ENCODE assay signal across 18 cellular contexts in genomic region chr9:11933926-11934325, GRCh38.
DNase-seq lines count a peak whose midpoint lies in the region; ATAC-seq and TF ChIP-seq lines count a peak whose summit lies in the region.
"Had no signal": no experiment of that assay in that cellular context is flagged by ENCODE, and none has a peak within 500 bp of the region (broad histone marks: within the 10 kb centered on the region; RNA-seq: fewer than 3 reads in every experiment).

No MANE protein-coding gene starts in this region.

- H3K9me3 ChIP-seq in transverse colon, result no peaks in the 10 kb centered on the region
- H3K9me3 ChIP-seq: uterus had no signal

- no peak for TF ChIP-seq EP300 in transverse colon (IDR thresholded peaks at IDR 0.05; ENCODE audit: low read depth)

- no peaks in the 10 kb centered on the region for H3K4me1 ChIP-seq in transverse colon
- H3K4me1 ChIP-seq: uterus had no signal

- in situ Hi-C loops in transverse colon (cut with MboI; ENCODE audit: low pct_ligation_motif_present in 1 of 4, low pct_unique_long_range_greater_than_20kb in 1 of 4, low sequenced_read_pairs in 3 of 4), result loop anchor here in 1 of 4 donors (25.0 kb wide), 1 partner anchor 97 kb away; no protein-coding TSS in a partner anchor

- H3K4me3 ChIP-seq in fibroblast of the aortic adventitia (ENCODE audit: low read depth, low read length) (no peak overlapping the region), transverse colon (no peak overlapping the region)
- H3K4me3 ChIP-seq: uterus had no signal

- H3K4me1 Mint-ChIP-seq in WTC11, result no peaks in the 10 kb centered on the region
- H3K4me1 Mint-ChIP-seq: activated naive CD4-positive, alpha-beta T cell treated with anti-CD3 and anti-CD28 coated beads, Interleukin-2, amount 10 ng/mL, durations not matched to agents 7 days and 5 days; B cell; neural crest cell; T-helper 17 cell had no signal

- H3K9me3 Mint-ChIP-seq in WTC11, result no peaks in the 10 kb centered on the region
- H3K9me3 Mint-ChIP-seq: neural crest cell had no signal

- H3K27me3 ChIP-seq in transverse colon, result no peaks in the 10 kb centered on the region
- H3K27me3 ChIP-seq: uterus had no signal

- no peak for TF ChIP-seq POLR2A in transverse colon (IDR thresholded peaks at IDR 0.05)

- H3K36me3 Mint-ChIP-seq in WTC11, result no peaks in the 10 kb centered on the region
- H3K36me3 Mint-ChIP-seq: activated naive CD4-positive, alpha-beta T cell treated with anti-CD3 and anti-CD28 coated beads, Interleukin-2, amount 10 ng/mL, durations not matched to agents 7 days and 5 days had no signal

- TF ChIP-seq CTCF in 22Rv1 (IDR thresholded peaks at IDR 0.05), result no peak
- TF ChIP-seq CTCF in RWPE1 (conservative IDR thresholded peaks at IDR 0.05; ENCODE audit: low read depth), result no peak
- no peak for TF ChIP-seq CTCF in fibroblast of the aortic adventitia (IDR thresholded peaks at IDR 0.05; ENCODE audit: insufficient read depth, low read length)
- TF ChIP-seq CTCF in transverse colon (IDR thresholded peaks at IDR 0.05), result no peak
- no peak for TF ChIP-seq CTCF in WTC11 (IDR thresholded peaks at IDR 0.05)

- CTCF ChIA-PET in RWPE1 (lab: Yijun Ruan, JAX) (interaction anchor here (0.6 kb wide), 1 partner anchor 835 kb away, joined by 3 read pairs; no protein-coding TSS in a partner anchor), WTC11 (lab: Charles Lee) (no interaction called here)

- peak; percentile 18 for DNase-seq in H4 (ENCODE audit: low spot score)
- DNase-seq in RWPE1 (ENCODE audit: low spot score), result peak; percentile 31
- peak; percentile 95 for DNase-seq in fibroblast of the aortic adventitia (ENCODE audit: low read depth)
- DNase-seq in transverse colon, result no peak
- DNase-seq in WTC11 (ENCODE audit: low spot score), result no peak
- DNase-seq in central memory CD4-positive, alpha-beta T cell, result no peak
- DNase-seq: activated CD4-positive, alpha-beta T cell treated with anti-CD3 and anti-CD28 coated beads, Interleukin-2, amount 50 U/mL, for 48 hours; activated naive CD4-positive, alpha-beta T cell treated with anti-CD3 and anti-CD28 coated beads, Interleukin-2, amount 10 ng/mL, durations not matched to agents 7 days and 5 days; GDM1; left ventricle myocardium superior; NCI-H1105; T-helper 17 cell; uterus had no signal

- H3K36me3 ChIP-seq in transverse colon, result no peaks in the 10 kb centered on the region
- H3K36me3 ChIP-seq: uterus had no signal

- ATAC-seq in WTC11 (no peak), HG02938 (IDR thresholded peaks at IDR 0.05; ENCODE audit: unreplicated experiment) (no peak)
- ATAC-seq: left ventricle myocardium superior, Panc1, T-helper 17 cell had no signal

- no peak overlapping the region for H3K27ac Mint-ChIP-seq in WTC11
- H3K27ac Mint-ChIP-seq: activated naive CD4-positive, alpha-beta T cell treated with anti-CD3 and anti-CD28 coated beads, Interleukin-2, amount 10 ng/mL, durations not matched to agents 7 days and 5 days; B cell; T-helper 17 cell had no signal

- POLR2A ChIA-PET in RWPE1 (lab: Yijun Ruan, JAX; ENCODE audit: low non-redundant PET) (no interaction called here), WTC11 (lab: Charles Lee) (no interaction called here)

- H3K27ac ChIP-seq in 22Rv1 (0 out of 2 replicates have a peak overlapping the region, but pooled peaks have one; percentile 17), RWPE1 (no peak overlapping the region), transverse colon (no peak overlapping the region)
- H3K27ac ChIP-seq: uterus had no signal

- no peaks in the 10 kb centered on the region; the same call in 1 of the 2 replicates for H3K27me3 Mint-ChIP-seq in WTC11 (ENCODE audit: low read depth)
- H3K27me3 Mint-ChIP-seq: activated naive CD4-positive, alpha-beta T cell treated with anti-CD3 and anti-CD28 coated beads, Interleukin-2, amount 10 ng/mL, durations not matched to agents 7 days and 5 days; B cell; T-helper 17 cell had no signal

- intact Hi-C loops in transverse colon (cut with DNase I; ENCODE audit: low total_unique reads), result no loop called here

- H3K4me3 Mint-ChIP-seq in WTC11, result no peak overlapping the region
- H3K4me3 Mint-ChIP-seq: activated naive CD4-positive, alpha-beta T cell treated with anti-CD3 and anti-CD28 coated beads, Interleukin-2, amount 10 ng/mL, durations not matched to agents 7 days and 5 days; B cell; neural crest cell; T-helper 17 cell had no signal

TF ChIP-seq in WTC11, 78 proteins besides CTCF, POLR2A, EP300 and RAD21:
- TF ChIP-seq ZNF138 (CRISPR knock-in tag; conservative IDR thresholded peaks at IDR 0.05), result no peak
- no peak for TF ChIP-seq USF2 (CRISPR knock-in tag; IDR thresholded peaks at IDR 0.05)
- no peak for TF ChIP-seq ATF3 (CRISPR knock-in tag; conservative IDR thresholded peaks at IDR 0.05)
- TF ChIP-seq JUN (CRISPR knock-in tag; IDR thresholded peaks at IDR 0.05), result no peak
- no peak for TF ChIP-seq FOXK1 (CRISPR knock-in tag; IDR thresholded peaks at IDR 0.05)
- no peak for TF ChIP-seq ZNF281 (CRISPR knock-in tag; IDR thresholded peaks at IDR 0.05)

Comparison
In these comparisons a context has a peak if more than half of its experiments do, and no peak if none do; other contexts are left out.
1. DNase-seq: peak in H4 (single experiment), RWPE1 (single experiment) and fibroblast of the aortic adventitia (single experiment); none in transverse colon (single experiment), WTC11 (single experiment) and central memory CD4-positive, alpha-beta T cell (single experiment).